In the genomic region with DNA sequence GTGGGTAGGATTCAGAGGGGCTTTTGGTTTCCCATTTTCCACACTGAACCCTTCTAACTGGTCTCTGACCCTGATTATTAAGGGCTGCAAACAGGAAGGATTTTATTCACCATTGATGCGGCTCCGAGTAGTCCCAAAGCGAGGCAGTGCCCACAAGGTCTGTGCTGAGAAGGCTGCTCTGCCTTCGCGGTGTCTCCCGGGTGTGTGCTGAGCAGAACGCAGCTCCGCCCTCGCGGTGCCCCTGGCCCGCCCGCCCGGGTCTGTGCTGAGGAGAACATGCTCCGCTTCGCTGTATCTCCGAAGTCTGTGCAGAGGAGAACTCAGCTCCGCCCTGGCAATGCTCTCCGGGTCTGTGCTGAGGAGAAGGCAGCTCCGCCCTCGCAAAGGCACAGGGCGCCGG, we compare ENCODE assay signal across 7 cellular contexts.
DNase-seq lines count a peak whose midpoint lies in the region; ATAC-seq and TF ChIP-seq lines count a peak whose summit lies in the region.
"Not testable (repeated sequence)": the region's sequence is repeated elsewhere in the genome, so short reads cannot be mapped to it uniquely, and the experiment has no call there.

No MANE protein-coding gene starts in this region.

- H3K9me3 ChIP-seq in T-helper 17 cell (ENCODE audit: control insufficient read depth, low read length, poor library complexity, severe bottlenecking), result not testable (repeated sequence)

- not testable (repeated sequence) for TF ChIP-seq CTCF in fibroblast of villous mesenchyme (IDR thresholded peaks at IDR 0.05; ENCODE audit: insufficient read depth, low read depth, low read length)

- H3K4me3 Mint-ChIP-seq in T-helper 17 cell, result not testable (repeated sequence)
- peak overlapping the region; percentile 45 for H3K4me3 Mint-ChIP-seq in activated naive CD8-positive, alpha-beta T cell treated with anti-CD3 and anti-CD28 coated beads for 36 hours
- peak overlapping the region; percentile 21 for H3K4me3 Mint-ChIP-seq in memory B cell

- H3K4me1 Mint-ChIP-seq in T-helper 17 cell; activated naive CD8-positive, alpha-beta T cell treated with anti-CD3 and anti-CD28 coated beads for 36 hours; memory B cell: not testable (repeated sequence)

- peak in 1 of 3 donors; percentile 16 for DNase-seq in T-helper 17 cell
- DNase-seq in activated CD8-positive, alpha-beta memory T cell treated with anti-CD3 and anti-CD28 coated beads, Interleukin-2, amount 50 U/mL, for 48 hours, result peak; percentile 55
- DNase-seq in activated naive CD8-positive, alpha-beta T cell treated with anti-CD3 and anti-CD28 coated beads for 36 hours, result peak; percentile 52
- peak; percentile 21 for DNase-seq in fibroblast of villous mesenchyme (ENCODE audit: low read depth)
- DNase-seq in memory B cell (ENCODE audit: low spot score in 2 of 2), result peak in 1 of 2 donors; percentile 44
- peak; percentile 25 for DNase-seq in stimulated activated CD4-positive, alpha-beta T cell treated with anti-CD3 and anti-CD28 coated beads, Interleukin-1b, Interleukin-23, amount 100 ng/mL, for 48 hours

- peak overlapping the region; percentile 25 for H3K4me3 ChIP-seq in fibroblast of villous mesenchyme (ENCODE audit: low read depth, low read length)

- peak; percentile 62 for ATAC-seq in GM18868 (IDR thresholded peaks at IDR 0.05; ENCODE audit: unreplicated experiment)
- ATAC-seq in T-helper 17 cell, result peak; percentile 65
- ATAC-seq in memory B cell (ENCODE audit: low read depth), result peak; percentile 66

- H3K27me3 Mint-ChIP-seq in T-helper 17 cell; activated naive CD8-positive, alpha-beta T cell treated with anti-CD3 and anti-CD28 coated beads for 36 hours; memory B cell: not testable (repeated sequence)

- H3K27ac Mint-ChIP-seq in T-helper 17 cell; activated naive CD8-positive, alpha-beta T cell treated with anti-CD3 and anti-CD28 coated beads for 36 hours; memory B cell: not testable (repeated sequence)

- not testable (repeated sequence) for H3K9me3 Mint-ChIP-seq in activated naive CD8-positive, alpha-beta T cell treated with anti-CD3 and anti-CD28 coated beads for 36 hours; memory B cell

- H3K36me3 Mint-ChIP-seq in T-helper 17 cell (ENCODE audit: low read depth); activated naive CD8-positive, alpha-beta T cell treated with anti-CD3 and anti-CD28 coated beads for 36 hours; memory B cell: not testable (repeated sequence)
